12 cellular contexts compared by ENCODE assay signal in genomic region chr18:23258566-23259265, GRCh38.
DNase-seq lines count a peak whose midpoint lies in the region; ATAC-seq lines count a peak whose summit lies in the region.
"Had no signal": no experiment of that assay in that cellular context is flagged by ENCODE, and none has a peak within 500 bp of the region (broad histone marks: within the 10 kb centered on the region; RNA-seq: fewer than 3 reads in every experiment).

No MANE protein-coding gene starts in this region.

- H3K9me3 ChIP-seq in SJCRH30 (replicated peaks) (no peaks in the 10 kb centered on the region), subcutaneous abdominal adipose tissue (ENCODE audit: control insufficient read depth in 5 of 5, low read length in 5 of 5) (no peaks in the 10 kb centered on the region)
- H3K9me3 ChIP-seq: A549, HAP-1, psoas muscle had no signal

- peaks cover 8% of the 10 kb centered on the region for H3K36me3 Mint-ChIP-seq in activated CD4-positive, alpha-beta T cell treated with anti-CD3 and anti-CD28 coated beads, Interleukin-2, amount 10 ng/mL, durations not matched to agents 24 days and 14 days (ENCODE audit: low read depth)

- ATAC-seq in HG03025 (IDR thresholded peaks at IDR 0.05; ENCODE audit: low FRiP score, unreplicated experiment) = no peak

- no peaks in the 10 kb centered on the region for H3K9me3 Mint-ChIP-seq in activated CD4-positive, alpha-beta T cell treated with anti-CD3 and anti-CD28 coated beads, Interleukin-2, amount 10 ng/mL, durations not matched to agents 24 days and 14 days

- H3K4me3 ChIP-seq in SJCRH30 (no peak overlapping the region), subcutaneous abdominal adipose tissue (ENCODE audit: low read depth in 1 of 5, low read length in 5 of 5) (no peak overlapping the region)
- H3K4me3 ChIP-seq: A549, HAP-1, psoas muscle had no signal

- H3K27me3 ChIP-seq in SJCRH30 (no peaks in the 10 kb centered on the region), subcutaneous abdominal adipose tissue (ENCODE audit: control insufficient read depth in 5 of 5, insufficient read depth in 4 of 5, low read length in 5 of 5) (no peaks in the 10 kb centered on the region)

- H3K27ac Mint-ChIP-seq in activated CD4-positive, alpha-beta T cell treated with anti-CD3 and anti-CD28 coated beads, Interleukin-2, amount 10 ng/mL, durations not matched to agents 24 days and 14 days = peak overlapping the region; percentile 16

- peak overlapping the region in 2 of 5 donors; percentile 17 to 42 for H3K9ac ChIP-seq in subcutaneous abdominal adipose tissue (ENCODE audit: low read length in 5 of 5)

- H3K36me3 ChIP-seq in SJCRH30 (no peaks in the 10 kb centered on the region), subcutaneous abdominal adipose tissue (ENCODE audit: control insufficient read depth in 5 of 5, insufficient read depth in 5 of 5, low read length in 5 of 5) (peaks cover 4 to 33% (median 20%) of the 10 kb centered on the region in 5 donors)
- H3K36me3 ChIP-seq: HAP-1 had no signal

- H3K27me3 Mint-ChIP-seq in activated CD4-positive, alpha-beta T cell treated with anti-CD3 and anti-CD28 coated beads, Interleukin-2, amount 10 ng/mL, durations not matched to agents 24 days and 14 days = no peaks in the 10 kb centered on the region

- intact Hi-C loops in activated CD4-positive, alpha-beta T cell treated with anti-CD3 and anti-CD28 coated beads, Interleukin-2, amount 10 ng/mL, durations not matched to agents 24 days and 14 days (cut with micrococcal nuclease) = no loop called here

- H3K4me1 ChIP-seq in SJCRH30 (peaks cover 22% of the 10 kb centered on the region), subcutaneous abdominal adipose tissue (ENCODE audit: control insufficient read depth in 5 of 5, insufficient read depth in 5 of 5, low read length in 5 of 5) (peaks cover 12 to 43% (median 39%) of the 10 kb centered on the region in 5 donors)
- H3K4me1 ChIP-seq: A549, HAP-1, psoas muscle had no signal

- DNase-seq in activated CD4-positive, alpha-beta T cell treated with anti-CD3 and anti-CD28 coated beads, Interleukin-2, amount 10 ng/mL, durations not matched to agents 24 days and 14 days = no peak
- DNase-seq in activated CD4-positive, alpha-beta T cell treated with anti-CD3 and anti-CD28 coated beads for 48 hours = no peak
- DNase-seq in SJCRH30 (no peak), fibroblast of peridontal ligament (ENCODE audit: extremely low read depth) (peak; percentile 18), NCI-H82 treated with DMSO at 0.1 percent for 48 hours (lab: John Stamatoyannopoulos, UW; ENCODE audit: unreplicated experiment) (no peak), NCI-H1048 (lab: John Stamatoyannopoulos, UW) (no peak)
- DNase-seq: NCI-H446 treated with DMSO at 0.1 percent for 48 hours, psoas muscle had no signal

- H3K4me1 Mint-ChIP-seq in activated CD4-positive, alpha-beta T cell treated with anti-CD3 and anti-CD28 coated beads, Interleukin-2, amount 10 ng/mL, durations not matched to agents 24 days and 14 days = peaks cover 32% of the 10 kb centered on the region

- H3K4me3 Mint-ChIP-seq in activated CD4-positive, alpha-beta T cell treated with anti-CD3 and anti-CD28 coated beads, Interleukin-2, amount 10 ng/mL, durations not matched to agents 24 days and 14 days = peak overlapping the region; percentile 19

- peak overlapping the region; percentile 96; the same call in 1 of the 2 replicates for H3K27ac ChIP-seq in SJCRH30
- peak overlapping the region; percentile 90 for H3K27ac ChIP-seq in subcutaneous abdominal adipose tissue (ENCODE audit: low read depth, low read length)
- H3K27ac ChIP-seq: A549 had no signal
